15 cellular contexts compared by ENCODE assay signal in the genomic region with DNA sequence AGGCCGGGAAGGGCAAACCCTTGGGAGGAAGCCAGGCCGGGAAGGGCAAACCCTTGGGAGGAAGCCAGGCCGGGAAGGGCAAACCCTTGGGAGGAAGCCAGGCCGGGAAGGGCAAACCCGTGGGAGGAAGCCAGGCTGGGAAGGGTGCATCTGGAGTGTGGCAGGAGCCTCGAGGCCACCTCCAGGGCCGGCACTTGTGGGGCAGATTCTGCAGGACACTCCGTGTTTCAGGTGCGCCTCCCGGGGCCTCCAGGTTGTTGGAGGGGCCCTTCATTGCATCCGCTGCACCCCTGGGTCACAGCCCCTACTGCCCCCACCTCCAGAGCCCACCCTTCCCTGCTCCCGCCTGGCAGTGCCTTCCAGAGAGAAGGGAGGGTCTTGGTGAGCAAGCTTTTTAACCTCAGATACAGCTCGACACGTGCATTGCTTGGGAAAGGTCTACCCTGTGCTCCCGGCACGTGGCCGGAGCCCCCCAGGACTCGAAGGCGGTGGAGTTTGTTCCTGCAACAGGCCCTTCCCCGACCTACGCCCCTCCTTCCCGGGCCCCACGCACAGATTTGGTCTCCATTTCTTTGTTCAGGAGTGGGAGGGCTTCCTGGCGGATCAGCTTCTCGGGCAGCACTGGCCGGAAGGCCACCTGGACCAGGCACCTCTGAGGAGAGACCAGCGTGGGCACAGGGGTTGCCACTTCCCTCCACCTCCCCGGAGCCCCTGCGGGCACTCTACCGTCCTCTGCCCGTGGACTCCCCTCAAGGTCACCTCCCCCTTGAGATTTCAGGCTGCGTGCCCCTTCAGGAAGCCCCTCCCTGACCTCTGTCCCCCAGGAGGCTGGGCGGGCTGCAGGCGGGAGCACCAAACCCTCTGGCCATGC. TPM values are rescaled to one million over a fixed set of nuclear protein-coding genes. Genes with fewer than 3 reads are reported as not detected.
DNase-seq lines count a peak whose midpoint lies in the region; ATAC-seq, FAIRE-seq and TF ChIP-seq lines count a peak whose summit lies in the region.
"Had no signal": no experiment of that assay in that cellular context is flagged by ENCODE, and none has a peak within 500 bp of the region (broad histone marks: within the 10 kb centered on the region; RNA-seq: fewer than 3 reads in every experiment).

No MANE protein-coding gene starts in this region.

- peak overlapping the region; percentile 25 for H4K8ac ChIP-seq in H1 (ENCODE audit: extremely low read depth, insufficient read depth, low read length)

- TF ChIP-seq POLR2A in H1 (IDR thresholded peaks at IDR 0.05; ENCODE audit: control extremely low read depth in 1 of 2, low read depth in 2 of 2, low read length in 2 of 2), result no peak

- FAIRE-seq in H1 (lab: Jason Lieb, UNC), result no peak

- intact Hi-C loops in natural killer cell (cut with micrococcal nuclease), result no loop called here

- TF ChIP-seq RAD21 in H1 (IDR thresholded peaks at IDR 0.05 in 1 of 2, conservative IDR thresholded peaks at IDR 0.05 in 1 of 2; ENCODE audit: low read depth in 2 of 2, low read length in 2 of 2), result no peak

- no peaks in the 10 kb centered on the region for H3K9me3 Mint-ChIP-seq in natural killer cell treated with Interleukin-12 subunit alpha and Interleukin-12 subunit beta and Interleukin-15 and Interleukin-18, amount 100 ng/mL, for 72 hours
- no peaks in the 10 kb centered on the region for H3K9me3 Mint-ChIP-seq in natural killer cell
- H3K9me3 Mint-ChIP-seq: CD4-positive, alpha-beta memory T cell had no signal

- H2BK5ac ChIP-seq in H1 (ENCODE audit: low read depth, low read length), result no peak overlapping the region

- H3K56ac ChIP-seq in H1 (replicated peaks; ENCODE audit: insufficient read length, low read depth, low read length), result no peak overlapping the region

- no peaks in the 10 kb centered on the region for H4K20me1 ChIP-seq in H1 (replicated peaks in 1 of 2; ENCODE audit: control insufficient read depth in 1 of 2, insufficient read depth in 2 of 2, low read length in 2 of 2)

- H3K27ac Mint-ChIP-seq in natural killer cell treated with Interleukin-12 subunit alpha and Interleukin-12 subunit beta and Interleukin-15 and Interleukin-18, amount 100 ng/mL, for 72 hours, result no peak overlapping the region
- no peak overlapping the region for H3K27ac Mint-ChIP-seq in natural killer cell
- H3K27ac Mint-ChIP-seq: CD4-positive, alpha-beta memory T cell had no signal

- H3K23ac ChIP-seq in H1 (ENCODE audit: insufficient read length), result no peak overlapping the region

- no peak for TF ChIP-seq CTCF in natural killer cell (IDR thresholded peaks at IDR 0.05)
- TF ChIP-seq CTCF in H1 (IDR thresholded peaks at IDR 0.05; ENCODE audit: control extremely low read depth in 1 of 3, insufficient read depth in 1 of 3, low read depth in 1 of 3, low read length in 3 of 3), result no peak

- H2AFZ ChIP-seq in H1 (ENCODE audit: low read length), result no peak overlapping the region

- H3K4me1 ChIP-seq in H1 (replicated peaks in 1 of 4; ENCODE audit: control insufficient read depth in 3 of 4, insufficient read depth in 4 of 4, low read length in 3 of 4), result no peaks in the 10 kb centered on the region; a peak in 2 of 7 replicates

- H3K36me3 Mint-ChIP-seq in natural killer cell treated with Interleukin-12 subunit alpha and Interleukin-12 subunit beta and Interleukin-15 and Interleukin-18, amount 100 ng/mL, for 72 hours, result no peaks in the 10 kb centered on the region
- no peaks in the 10 kb centered on the region for H3K36me3 Mint-ChIP-seq in natural killer cell
- H3K36me3 Mint-ChIP-seq: CD4-positive, alpha-beta memory T cell had no signal

- H3K27me3 ChIP-seq in H1 (replicated peaks in 1 of 4; ENCODE audit: control insufficient read depth in 3 of 4, extremely low read depth in 1 of 4, insufficient read depth in 3 of 4, low read length in 3 of 4), result no peaks in the 10 kb centered on the region; a peak in 1 of 7 replicates

- H2BK12ac ChIP-seq in H1 (ENCODE audit: low read depth, low read length), result no peak overlapping the region

- no peak overlapping the region for H3K4me3 Mint-ChIP-seq in natural killer cell treated with Interleukin-12 subunit alpha and Interleukin-12 subunit beta and Interleukin-15 and Interleukin-18, amount 100 ng/mL, for 72 hours
- no peak overlapping the region for H3K4me3 Mint-ChIP-seq in natural killer cell
- H3K4me3 Mint-ChIP-seq: CD4-positive, alpha-beta memory T cell had no signal

- H2BK15ac ChIP-seq in H1 (ENCODE audit: low read length), result peak overlapping the region; percentile 72

- POLR2A ChIA-PET in H1 (lab: Charles Lee; ENCODE audit: partially characterized antibody), result no interaction called here

- no peak overlapping the region for H4K5ac ChIP-seq in H1 (ENCODE audit: insufficient read length, low read depth, low read length)

- H3K27me3 Mint-ChIP-seq in natural killer cell treated with Interleukin-12 subunit alpha and Interleukin-12 subunit beta and Interleukin-15 and Interleukin-18, amount 100 ng/mL, for 72 hours, result no peaks in the 10 kb centered on the region
- no peaks in the 10 kb centered on the region for H3K27me3 Mint-ChIP-seq in natural killer cell (ENCODE audit: low read depth in 2 of 2)
- H3K27me3 Mint-ChIP-seq: CD4-positive, alpha-beta memory T cell had no signal

- no peak overlapping the region for H2BK20ac ChIP-seq in H1 (ENCODE audit: low read length)

- H3K36me3 ChIP-seq in H1 (ENCODE audit: control insufficient read depth in 2 of 4, insufficient read depth in 4 of 4, low read length in 3 of 4), result no peaks in the 10 kb centered on the region

- no peak overlapping the region for H3K4me2 ChIP-seq in H1 (ENCODE audit: insufficient read depth in 1 of 2, low read depth in 2 of 2, low read length in 2 of 2)

- CTCF ChIA-PET in H1 (lab: Charles Lee; ENCODE audit: partially characterized antibody), result interaction anchor here (0.8 to 3.1 kb wide), 5 partner anchors 14 to 121 kb away, joined by 3 to 13 read pairs (median 3); no protein-coding TSS in a partner anchor

- peak; percentile 28 for DNase-seq in natural killer cell treated with Interleukin-12 subunit alpha and Interleukin-12 subunit beta and Interleukin-15 and Interleukin-18, amount 100 ng/mL, for 72 hours (ENCODE audit: low spot score)
- DNase-seq in natural killer cell (no peak), H1 (ENCODE audit: low read depth in 1 of 2, low spot score in 2 of 2) (no peak), left lobe of liver (ENCODE audit: low spot score) (peak; percentile 70), MV-4-11 (lab: John Stamatoyannopoulos, UW) (no peak)
- DNase-seq in stimulated activated CD4-positive, alpha-beta T cell treated with anti-CD3 and anti-CD28 coated beads, Interleukin-12 subunit alpha, Interleukin-12 subunit beta, amount 100 ng/mL, for 4 hours, result no peak
- DNase-seq: CD4-positive, alpha-beta memory T cell; HCEC 1CT; IMR-90; NCI-H146; NCI-H2107; NCI-H226; NCI-H69 had no signal

- H3K79me1 ChIP-seq in H1 (ENCODE audit: low read depth, low read length), result no peaks in the 10 kb centered on the region

- H2BK120ac ChIP-seq in H1 (replicated peaks; ENCODE audit: low read depth, low read length), result no peak overlapping the region

- H3K14ac ChIP-seq in H1 (ENCODE audit: insufficient read length), result no peak overlapping the region

- H4K91ac ChIP-seq in H1 (replicated peaks; ENCODE audit: insufficient read length, low read length), result no peak overlapping the region

- no peak overlapping the region for H3K4me3 ChIP-seq in H1 (ENCODE audit: extremely low read depth in 1 of 4, insufficient read depth in 2 of 4, low read depth in 3 of 4, low read length in 4 of 4)

- H3K9ac ChIP-seq in H1 (replicated peaks in 1 of 4; ENCODE audit: extremely low read depth in 1 of 4, low read depth in 3 of 4, low read length in 3 of 4), result no peak overlapping the region

- H3K79me2 ChIP-seq in H1 (ENCODE audit: control insufficient read depth in 1 of 2, insufficient read depth in 2 of 2, low read length in 2 of 2), result no peaks in the 10 kb centered on the region

- H3K23me2 ChIP-seq in H1 (ENCODE audit: low read depth, low read length), result no peaks in the 10 kb centered on the region; the same call in 1 of the 2 replicates

- no peak overlapping the region for H3K18ac ChIP-seq in H1 (ENCODE audit: extremely low read depth, low read length)

- no peak overlapping the region for H3K27ac ChIP-seq in H1 (ENCODE audit: low read depth, low read length)

- H3K4me1 Mint-ChIP-seq in natural killer cell treated with Interleukin-12 subunit alpha and Interleukin-12 subunit beta and Interleukin-15 and Interleukin-18, amount 100 ng/mL, for 72 hours (ENCODE audit: low read depth in 2 of 2), result peaks cover 0 to 3% of the 10 kb centered on the region in 2 donors
- H3K4me1 Mint-ChIP-seq in natural killer cell, result no peaks in the 10 kb centered on the region
- H3K4me1 Mint-ChIP-seq: CD4-positive, alpha-beta memory T cell had no signal

- no peak overlapping the region for H3K4ac ChIP-seq in H1 (replicated peaks; ENCODE audit: insufficient read length, low read depth, low read length)

- no peak for TF ChIP-seq EP300 in H1 (IDR thresholded peaks at IDR 0.05; ENCODE audit: borderline replicate concordance in 1 of 2, low read depth in 2 of 2, low read length in 2 of 2)

- peaks cover 0 to 15% of the 10 kb centered on the region in 2 experiments; a peak in 1 of 4 replicates for H3K9me3 ChIP-seq in H1 (ENCODE audit: insufficient read depth in 2 of 2, low read depth in 1 of 2, low read length in 1 of 2)

- 91% methylated on average over 30 of the region's 34 CpGs; no CpG with 5 or more reads in 1 of the 2 experiments for WGBS in H1 (ENCODE audit: extremely low coverage in 1 of 2, insufficient coverage in 1 of 2, insufficient read length in 1 of 2, insufficient replicate concordance in 2 of 2, low coverage in 1 of 2, low lambda C conversion rate in 2 of 2, missing lambda C conversion rate in 1 of 2), 2 experiments

- H2AK5ac ChIP-seq in H1 (ENCODE audit: low read depth, low read length), result no peak overlapping the region

- ATAC-seq in natural killer cell treated with Interleukin-12 subunit alpha and Interleukin-12 subunit beta and Interleukin-15 and Interleukin-18, amount 100 ng/mL, for 72 hours, result no peak
- ATAC-seq in natural killer cell (no peak), left lobe of liver (peak; percentile 49), HG03442 (IDR thresholded peaks at IDR 0.05; ENCODE audit: unreplicated experiment) (no peak), GM18861 (IDR thresholded peaks at IDR 0.05; ENCODE audit: unreplicated experiment) (no peak)

RNA-seq across cellular contexts. Expression of gene TMEM52, which starts 9.4 kb away (rescaled TPM):
- total RNA-seq in natural killer cell treated with Interleukin-12 subunit alpha and Interleukin-12 subunit beta and Interleukin-15 and Interleukin-18, amount 100 ng/mL, for 72 hours, result under 1 TPM in 1 of 2 donors, not detected in 1; 0.43 TPM
- total RNA-seq in natural killer cell (under 1 TPM in 1 of 3 donors, not detected in 2; 0.41 TPM), left lobe of liver (11.3 TPM)
- total RNA-seq in H1 (2021; fragmentation: NEBNext Ultra II Directional; extraction: Animal tissue kit (Norgen Biotek cat#: 25700)), result 14.6 and 15.0 TPM in 2 replicates
- polyA plus RNA-seq in H1 (2011; rRNA removed), result 30.2 and 46.3 TPM in 2 replicates
- polyA plus RNA-seq in H1 (2011; cell fraction: cytosol; rRNA removed), result 20.9 TPM
- 36.1 TPM for polyA plus RNA-seq in H1 (2011; cell fraction: nucleus; rRNA removed)
- 8.4 to 15.3 TPM (median 14.6 TPM) in 4 replicates for polyA plus RNA-seq in H1 (2012, experiment 1 of 2)
- 15.3 TPM for polyA plus RNA-seq in H1 (2012, experiment 2 of 2)
- 21.5 TPM for polyA plus RNA-seq in H1 (2013, experiment 1 of 2)
- 22.3 TPM for polyA plus RNA-seq in H1 (2013, experiment 2 of 2)
- 5.1 and 6.6 TPM in 2 replicates for polyA minus RNA-seq in H1 (2011; rRNA and poly(A)+ RNA removed)
- polyA minus RNA-seq in H1 (2011; cell fraction: cytosol; rRNA and poly(A)+ RNA removed), result 6.2 TPM
- 11.6 TPM for polyA minus RNA-seq in H1 (2011; cell fraction: nucleus; rRNA and poly(A)+ RNA removed)
- polyA plus RNA-seq: CD4-positive, alpha-beta memory T cell had no signal

RNA-seq across cellular contexts. Expression of gene CALML6, which starts 13.4 kb away (rescaled TPM):
- 1 to 10 TPM in 1 of 2 donors, under 1 TPM in 1; 1.00 to 1.2 TPM for total RNA-seq in natural killer cell treated with Interleukin-12 subunit alpha and Interleukin-12 subunit beta and Interleukin-15 and Interleukin-18, amount 100 ng/mL, for 72 hours
- 1 to 10 TPM; 2.1 to 3.9 (median 2.9) TPM for total RNA-seq in natural killer cell
- total RNA-seq in H1 (2021; fragmentation: NEBNext Ultra II Directional; extraction: Animal tissue kit (Norgen Biotek cat#: 25700)), result 0.92 and 1.3 TPM in 2 replicates
- 0.54 and 0.96 TPM in 2 replicates for polyA plus RNA-seq in H1 (2011; rRNA removed)
- polyA plus RNA-seq in H1 (2011; cell fraction: cytosol; rRNA removed), result 1.4 TPM
- polyA plus RNA-seq in H1 (2011; cell fraction: nucleus; rRNA removed), result 4.8 TPM
- 1.3 to 1.9 TPM (median 1.7 TPM) in 4 replicates for polyA plus RNA-seq in H1 (2012, experiment 1 of 2)
- 0.84 TPM for polyA plus RNA-seq in H1 (2012, experiment 2 of 2)
- 0.65 TPM for polyA plus RNA-seq in H1 (2013, experiment 1 of 2)
- 0.63 TPM for polyA plus RNA-seq in H1 (2013, experiment 2 of 2)
- polyA minus RNA-seq in H1 (2011; rRNA and poly(A)+ RNA removed), result 0.09 and 0.15 TPM in 2 replicates
- not detected for polyA minus RNA-seq in H1 (2011; cell fraction: cytosol; rRNA and poly(A)+ RNA removed)
- polyA minus RNA-seq in H1 (2011; cell fraction: nucleus; rRNA and poly(A)+ RNA removed), result 1.5 TPM
- total RNA-seq in left lobe of liver, result 1.4 TPM
- total RNA-seq: IMR-90 had no signal
- polyA plus RNA-seq: CD4-positive, alpha-beta memory T cell had no signal

RNA-seq across cellular contexts. Expression of gene GNB1, which starts 37.6 kb away (rescaled TPM):
- 100 to 1,000 TPM; 361 to 446 TPM for total RNA-seq in natural killer cell treated with Interleukin-12 subunit alpha and Interleukin-12 subunit beta and Interleukin-15 and Interleukin-18, amount 100 ng/mL, for 72 hours
- 100 to 1,000 TPM; 285 to 304 (median 289) TPM for total RNA-seq in natural killer cell
- total RNA-seq in H1 (2021; fragmentation: NEBNext Ultra II Directional; extraction: Animal tissue kit (Norgen Biotek cat#: 25700)), result 382 and 394 TPM in 2 replicates
- polyA plus RNA-seq in H1 (2011; rRNA removed), result 343 and 372 TPM in 2 replicates
- polyA plus RNA-seq in H1 (2011; cell fraction: cytosol; rRNA removed), result 391 TPM
- 286 TPM for polyA plus RNA-seq in H1 (2011; cell fraction: nucleus; rRNA removed)
- polyA plus RNA-seq in H1 (2012, experiment 1 of 2), result 256 to 341 TPM (median 318 TPM) in 4 replicates
- polyA plus RNA-seq in H1 (2012, experiment 2 of 2), result 110 TPM
- polyA plus RNA-seq in H1 (2013, experiment 1 of 2), result 180 TPM
- 186 TPM for polyA plus RNA-seq in H1 (2013, experiment 2 of 2)
- 482 and 536 TPM in 2 replicates for polyA minus RNA-seq in H1 (2011; rRNA and poly(A)+ RNA removed)
- polyA minus RNA-seq in H1 (2011; cell fraction: cytosol; rRNA and poly(A)+ RNA removed), result 250 TPM
- 104 TPM for polyA minus RNA-seq in H1 (2011; cell fraction: nucleus; rRNA and poly(A)+ RNA removed)
- 97.3 TPM for total RNA-seq in left lobe of liver

Comparison
In these comparisons a context has a peak if more than half of its experiments do, and no peak if none do; other contexts are left out.
1. DNase-seq: peak in natural killer cell treated with Interleukin-12 subunit alpha and Interleukin-12 subunit beta and Interleukin-15 and Interleukin-18, amount 100 ng/mL, for 72 hours (single experiment) and left lobe of liver (single experiment); none in natural killer cell (single experiment), H1 (0 of 2), stimulated activated CD4-positive, alpha-beta T cell treated with anti-CD3 and anti-CD28 coated beads, Interleukin-12 subunit alpha, Interleukin-12 subunit beta, amount 100 ng/mL, for 4 hours (single experiment) and MV-4-11 (single experiment).